23 cellular contexts compared by ENCODE assay signal in genomic region chr1:194161591-194161990, GRCh38.
DNase-seq lines count a peak whose midpoint lies in the region; ATAC-seq and TF ChIP-seq lines count a peak whose summit lies in the region.
"Had no signal": no experiment of that assay in that cellular context is flagged by ENCODE, and none has a peak within 500 bp of the region (broad histone marks: within the 10 kb centered on the region; RNA-seq: fewer than 3 reads in every experiment).

No MANE protein-coding gene starts in this region.

- H3K9me3 ChIP-seq in adrenal gland (replicated peaks in 1 of 3): peaks cover 0 to 6% (median 0%) of the 10 kb centered on the region in 3 donors
- H3K9me3 ChIP-seq: HAP-1, SJSA1 had no signal

- H3K27ac ChIP-seq in adrenal gland: no peak overlapping the region
- H3K27ac ChIP-seq: C4-2B, PC-9, SJSA1 had no signal

- DNase-seq in EH (ENCODE audit: low read depth): peak; percentile 43
- DNase-seq in LHCN-M2 (ENCODE audit: low read depth): peak; percentile 25
- DNase-seq in adrenal gland: peak in 5 of 7 donors; percentile 26 to 33 (median 32)
- DNase-seq in fibroblast of peridontal ligament (ENCODE audit: extremely low read depth): peak; percentile 11
- DNase-seq in NCI-H1417 treated with DMSO at 0.1 percent for 48 hours (lab: John Stamatoyannopoulos, UW): no peak
- DNase-seq in NCI-H526 (lab: John Stamatoyannopoulos, UW): no peak
- DNase-seq: Calu3; CD8-positive, alpha-beta memory T cell; DND-41; GOT3; HFFc6; Karpas-422; NCI-H1092 treated with DMSO at 0.1 percent for 48 hours; NCI-H1436 treated with DMSO at 0.1 percent for 48 hours; NCI-H187 treated with DMSO at 0.1 percent for 48 hours; NCI-H524 treated with DMSO at 0.1 percent for 48 hours; NCI-H82; PC-9; Right ventricle myocardium superior had no signal

- TF ChIP-seq CTCF in adrenal gland (IDR thresholded peaks at IDR 0.05): no peak

- 37 to 41% (median 40%) methylated on average over 1 of the region's 1 CpG for WGBS in adrenal gland, 4 donors

- no peaks in the 10 kb centered on the region for H3K36me3 ChIP-seq in adrenal gland (replicated peaks in 1 of 2)
- H3K36me3 ChIP-seq: HAP-1, SJSA1 had no signal

- no peak for TF ChIP-seq POLR2A in adrenal gland (IDR thresholded peaks at IDR 0.05)

- H3K4me1 ChIP-seq in adrenal gland (replicated peaks in 1 of 2): no peaks in the 10 kb centered on the region
- H3K4me1 ChIP-seq: HAP-1, SJSA1 had no signal

- no peak overlapping the region for H3K4me3 ChIP-seq in adrenal gland
- H3K4me3 ChIP-seq: HAP-1, PC-9, SJSA1 had no signal

- no peak for ATAC-seq in GM19452 (IDR thresholded peaks at IDR 0.05; ENCODE audit: unreplicated experiment)

- H3K27me3 ChIP-seq in adrenal gland: no peaks in the 10 kb centered on the region
- H3K27me3 ChIP-seq: SJSA1 had no signal

- intact Hi-C loops in adrenal gland (cut with DNase I): no loop called here

Comparison
In these comparisons a context has a peak if more than half of its experiments do, and no peak if none do; other contexts are left out.
1. DNase-seq: peak in EH (single experiment), LHCN-M2 (single experiment), adrenal gland (5 of 7) and fibroblast of peridontal ligament (single experiment); none in NCI-H1417 treated with DMSO at 0.1 percent for 48 hours (single experiment) and NCI-H526 (0 of 2).